ENCODE assay signal across 19 cellular contexts in genomic region chr6:35038076-35038475, GRCh38.
DNase-seq lines count a peak whose midpoint lies in the region; ATAC-seq and TF ChIP-seq lines count a peak whose summit lies in the region.
"Had no signal": no experiment of that assay in that cellular context is flagged by ENCODE, and none has a peak within 500 bp of the region (broad histone marks: within the 10 kb centered on the region; RNA-seq: fewer than 3 reads in every experiment).

No MANE protein-coding gene starts in this region.

- DNase-seq in AG08395 (ENCODE audit: low spot score) (peak; percentile 39), endodermal cell (no peak), myocyte (ENCODE audit: low read depth) (peak; percentile 82), Calu3 (no peak), foreskin keratinocyte (no peak), NCI-H748 treated with DMSO at 0.1 percent for 48 hours (lab: John Stamatoyannopoulos, UW) (no peak)
- DNase-seq: activated CD4-positive, alpha-beta T cell treated with anti-CD3 and anti-CD28 coated beads for 4 hours; activated naive CD4-positive, alpha-beta T cell treated with anti-CD3 and anti-CD28 coated beads, Interleukin-2, amount 50 U/mL, for 16 hours; CD8-positive, alpha-beta memory T cell; heart right ventricle; mucosa of descending colon; NCI-H510A; PC-3 had no signal

- H3K4me3 ChIP-seq in HUES6 (ENCODE audit: low read depth, low read length) (no peak overlapping the region), endodermal cell (ENCODE audit: low read length) (no peak overlapping the region)
- H3K4me3 ChIP-seq: heart right ventricle, mucosa of descending colon, skin epidermis had no signal

- H3K4me1 Mint-ChIP-seq in endodermal cell (peaks cover 48% of the 10 kb centered on the region), Calu3 (ENCODE audit: low read depth, unreplicated experiment) (peaks cover 14% of the 10 kb centered on the region)
- H3K4me1 Mint-ChIP-seq: stimulated activated memory B cell treated with anti-CD40 and anti-IgM and Interleukin-4, amounts not matched to agents 10 μg/mL and 1 μg/mL and 100 μg/mL, for 72 hours had no signal

- H3K36me3 ChIP-seq in HUES6 (ENCODE audit: control insufficient read depth, insufficient read depth, low read length) (peaks cover 9% of the 10 kb centered on the region; the same call in 1 of the 2 replicates), endodermal cell (ENCODE audit: control insufficient read depth, insufficient read depth, low read length) (no peaks in the 10 kb centered on the region)

- intact Hi-C loops in Calu3 (cut with micrococcal nuclease; ENCODE audit: unreplicated experiment): no loop called here

- peak overlapping the region; percentile 13 for H3K9ac ChIP-seq in HUES6 (ENCODE audit: low read length)
- no peak overlapping the region for H3K9ac ChIP-seq in endodermal cell (ENCODE audit: extremely low read depth, low read length, poor library complexity, severe bottlenecking)
- H3K9ac ChIP-seq: parathyroid adenoma had no signal

- WGBS in endodermal cell (ENCODE audit: insufficient coverage in 1 of 2, insufficient read length in 1 of 2), 2 experiments: 83 to 85% methylated on average over 3 to 5 of the region's 5 CpGs

- H3K27me3 Mint-ChIP-seq in endodermal cell (ENCODE audit: insufficient read depth) (no peaks in the 10 kb centered on the region), Calu3 (ENCODE audit: unreplicated experiment) (no peaks in the 10 kb centered on the region)
- H3K27me3 Mint-ChIP-seq: stimulated activated memory B cell treated with anti-CD40 and anti-IgM and Interleukin-4, amounts not matched to agents 10 μg/mL and 1 μg/mL and 100 μg/mL, for 72 hours had no signal

- TF ChIP-seq CTCF in endodermal cell (conservative IDR thresholded peaks at IDR 0.05): no peak
- no peak for TF ChIP-seq CTCF in Calu3 (IDR thresholded peaks at IDR 0.05; ENCODE audit: unreplicated experiment)
- no peak for TF ChIP-seq CTCF in foreskin keratinocyte (conservative IDR thresholded peaks at IDR 0.05)

- H3K27me3 ChIP-seq in HUES6 (ENCODE audit: control insufficient read depth, insufficient read depth, low read length) (no peaks in the 10 kb centered on the region), endodermal cell (ENCODE audit: control insufficient read depth, insufficient read depth, low read length, poor library complexity, severe bottlenecking) (no peaks in the 10 kb centered on the region), foreskin keratinocyte (no peaks in the 10 kb centered on the region)
- H3K27me3 ChIP-seq: heart right ventricle had no signal

- BruUV-seq in Calu3 (replicated peaks; lab: Mats Ljungman, UMichigan): no TSS peak

- no peaks in the 10 kb centered on the region for H3K9me3 ChIP-seq in HUES6 (ENCODE audit: control insufficient read depth, insufficient read depth, low read depth, low read length)
- no peaks in the 10 kb centered on the region for H3K9me3 ChIP-seq in endodermal cell (ENCODE audit: control insufficient read depth, low read length)
- H3K9me3 ChIP-seq: heart right ventricle, mucosa of descending colon had no signal

- H3K27ac ChIP-seq in HUES6 (ENCODE audit: low read depth, low read length) (peak overlapping the region; percentile 10; the same call in 1 of the 2 replicates), endodermal cell (ENCODE audit: low read depth, low read length) (no peak overlapping the region), foreskin keratinocyte (no peak overlapping the region)
- H3K27ac ChIP-seq: parathyroid adenoma had no signal

- H3K36me3 Mint-ChIP-seq in endodermal cell (ENCODE audit: low read depth): peaks cover 16% of the 10 kb centered on the region
- H3K36me3 Mint-ChIP-seq in Calu3 (ENCODE audit: insufficient read depth, unreplicated experiment): peaks cover 20% of the 10 kb centered on the region

- no peak overlapping the region for H3K4me3 Mint-ChIP-seq in endodermal cell
- no peak overlapping the region for H3K4me3 Mint-ChIP-seq in Calu3 (ENCODE audit: low read depth, unreplicated experiment)
- H3K4me3 Mint-ChIP-seq: CD8-positive, alpha-beta memory T cell; stimulated activated memory B cell treated with anti-CD40 and anti-IgM and Interleukin-4, amounts not matched to agents 10 μg/mL and 1 μg/mL and 100 μg/mL, for 72 hours had no signal

- CTCF ChIA-PET in Calu3 (lab: Charles Lee): no interaction called here

- no peak for ATAC-seq in foreskin keratinocyte
- ATAC-seq in GM21381 (IDR thresholded peaks at IDR 0.05; ENCODE audit: unreplicated experiment): no peak
- ATAC-seq: esophagus mucosa; heart right ventricle; mucosa of descending colon; PC-3; stimulated activated memory B cell treated with anti-CD40 and anti-IgM and Interleukin-4, amounts not matched to agents 10 μg/mL and 1 μg/mL and 100 μg/mL, for 72 hours had no signal

- H3K9me3 Mint-ChIP-seq in endodermal cell (no peaks in the 10 kb centered on the region), Calu3 (ENCODE audit: low read depth, unreplicated experiment) (no peaks in the 10 kb centered on the region)
- H3K9me3 Mint-ChIP-seq: CD8-positive, alpha-beta memory T cell; stimulated activated memory B cell treated with anti-CD40 and anti-IgM and Interleukin-4, amounts not matched to agents 10 μg/mL and 1 μg/mL and 100 μg/mL, for 72 hours had no signal

- peak overlapping the region; percentile 87 for H3K27ac Mint-ChIP-seq in endodermal cell
- H3K27ac Mint-ChIP-seq in Calu3 (ENCODE audit: unreplicated experiment): no peak overlapping the region
- H3K27ac Mint-ChIP-seq: stimulated activated memory B cell treated with anti-CD40 and anti-IgM and Interleukin-4, amounts not matched to agents 10 μg/mL and 1 μg/mL and 100 μg/mL, for 72 hours had no signal

- H3K4me1 ChIP-seq in HUES6 (ENCODE audit: control insufficient read depth, insufficient read depth, low read length) (peaks cover 48% of the 10 kb centered on the region), endodermal cell (ENCODE audit: control insufficient read depth, insufficient read depth, low read length) (peaks cover 10% of the 10 kb centered on the region), foreskin keratinocyte (peaks cover 11% of the 10 kb centered on the region)
- H3K4me1 ChIP-seq: parathyroid adenoma had no signal

Comparison
In these comparisons a context has a peak if more than half of its experiments do, and no peak if none do; other contexts are left out.
1. DNase-seq: peak in AG08395 (single experiment) and myocyte (single experiment); none in endodermal cell (single experiment), Calu3 (single experiment), foreskin keratinocyte (0 of 2) and NCI-H748 treated with DMSO at 0.1 percent for 48 hours (single experiment).